Comparison of ENCODE assay signal across 1 cellular context in genomic region chr20:57420571-57421257, GRCh38.
TF ChIP-seq lines count a peak whose summit lies in the region.

No MANE protein-coding gene starts in this region.

TF ChIP-seq in GM12878, 131 proteins besides CTCF, POLR2A, EP300 and RAD21 (continued from another document):
- TF ChIP-seq, protein P1, sequence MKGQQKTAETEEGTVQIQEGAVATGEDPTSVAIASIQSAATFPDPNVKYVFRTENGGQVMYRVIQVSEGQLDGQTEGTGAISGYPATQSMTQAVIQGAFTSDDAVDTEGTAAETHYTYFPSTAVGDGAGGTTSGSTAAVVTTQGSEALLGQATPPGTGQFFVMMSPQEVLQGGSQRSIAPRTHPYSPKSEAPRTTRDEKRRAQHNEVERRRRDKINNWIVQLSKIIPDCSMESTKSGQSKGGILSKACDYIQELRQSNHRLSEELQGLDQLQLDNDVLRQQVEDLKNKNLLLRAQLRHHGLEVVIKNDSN (IDR thresholded peaks at IDR 0.05; ENCODE audit: borderline replicate concordance, extremely low read length, insufficient read depth, low read depth, low read length) = peak; percentile 13
TF ChIP-seq in GM12878: peak in this region for 2.
